11 cellular contexts compared by ENCODE assay signal in the genomic region with DNA sequence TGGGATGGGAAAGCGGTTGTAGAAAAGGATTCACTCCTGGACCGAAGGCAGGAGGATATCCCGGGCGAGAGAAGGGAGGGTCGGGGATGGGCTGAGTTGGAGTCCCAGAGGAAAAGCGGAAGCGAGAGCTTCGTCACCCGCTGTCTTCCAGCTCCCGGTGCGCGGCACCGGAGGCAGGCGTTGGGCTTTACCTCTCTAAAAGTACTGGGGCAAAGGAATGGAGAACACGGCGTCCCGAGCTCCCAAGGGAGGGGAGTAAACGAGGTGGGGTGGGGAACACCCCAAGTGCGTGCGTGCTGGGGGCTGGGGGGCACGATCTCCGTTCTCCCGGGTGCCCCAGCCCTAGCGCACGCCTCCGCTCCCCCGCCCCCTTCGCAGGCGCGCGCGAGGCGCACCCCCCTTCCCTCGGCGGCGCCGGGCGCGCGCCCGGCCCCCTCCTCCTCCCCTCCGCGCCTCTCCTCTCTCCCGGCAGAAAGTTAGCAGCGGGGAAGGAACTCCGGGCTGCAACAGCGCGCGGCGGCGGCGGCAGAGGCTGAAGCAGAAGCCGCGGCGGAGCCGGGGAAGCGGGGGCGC. TPM values are rescaled to one million over a fixed set of nuclear protein-coding genes. Genes with fewer than 3 reads are reported as not detected.
DNase-seq lines count a peak whose midpoint lies in the region; ATAC-seq and TF ChIP-seq lines count a peak whose summit lies in the region.
"Had no signal": no experiment of that assay in that cellular context is flagged by ENCODE, and none has a peak within 500 bp of the region (broad histone marks: within the 10 kb centered on the region; RNA-seq: fewer than 3 reads in every experiment).

HS3ST4 (plus strand) TSS at position 441 of the 573 bp plus-strand sequence.

- H3K27ac ChIP-seq in VCaP (peak within 1 kb of the TSS; percentile 71), thoracic aorta (no peak within 1 kb of the TSS), SJCRH30 (no peak within 1 kb of the TSS)

- no peak for ATAC-seq in activated naive CD8-positive, alpha-beta T cell treated with anti-CD3 and anti-CD28 coated beads, Interleukin-2, amount 10 ng/mL, durations not matched to agents 7 days and 5 days (ENCODE audit: low read depth)
- peak; percentile 24 for ATAC-seq in left lobe of liver
- ATAC-seq in thoracic aorta (ENCODE audit: insufficient number of reproducible peaks, low FRiP score, low read depth) = no peak
- no peak for ATAC-seq in HG03457 (IDR thresholded peaks at IDR 0.05; ENCODE audit: unreplicated experiment)
- no peak for ATAC-seq in HG03159 (IDR thresholded peaks at IDR 0.05; ENCODE audit: unreplicated experiment)

- H3K36me3 Mint-ChIP-seq in activated naive CD8-positive, alpha-beta T cell treated with anti-CD3 and anti-CD28 coated beads, Interleukin-2, amount 10 ng/mL, durations not matched to agents 7 days and 5 days = no peaks in the 10 kb centered on the region
- no peaks in the 10 kb centered on the region for H3K36me3 Mint-ChIP-seq in activated naive CD8-positive, alpha-beta T cell treated with anti-CD3 and anti-CD28 coated beads for 36 hours

- POLR2A ChIA-PET in activated naive CD8-positive, alpha-beta T cell treated with anti-CD3 and anti-CD28 coated beads, Interleukin-2, amount 10 ng/mL, durations not matched to agents 7 days and 5 days (lab: Charles Lee) = interaction anchor here (0.6 kb wide), 1 partner anchor 468 kb away, joined by 5 read pairs; no protein-coding TSS in a partner anchor

- no peaks in the 10 kb centered on the region for H3K9me3 Mint-ChIP-seq in activated naive CD8-positive, alpha-beta T cell treated with anti-CD3 and anti-CD28 coated beads, Interleukin-2, amount 10 ng/mL, durations not matched to agents 7 days and 5 days
- no peaks in the 10 kb centered on the region for H3K9me3 Mint-ChIP-seq in activated naive CD8-positive, alpha-beta T cell treated with anti-CD3 and anti-CD28 coated beads for 36 hours

- no peak for DNase-seq in activated naive CD8-positive, alpha-beta T cell treated with anti-CD3 and anti-CD28 coated beads, Interleukin-2, amount 10 ng/mL, durations not matched to agents 7 days and 5 days
- no peak for DNase-seq in activated naive CD8-positive, alpha-beta T cell treated with anti-CD3 and anti-CD28 coated beads for 36 hours
- no peak for DNase-seq in left lobe of liver (ENCODE audit: low spot score)
- no peak for DNase-seq in thoracic aorta (ENCODE audit: low spot score)
- DNase-seq in SJCRH30 = no peak
- DNase-seq: activated naive CD4-positive, alpha-beta T cell treated with Interleukin-2 at 50 U/mL for 16 hours; COR-L47; SIG-M5 had no signal

- no peak for TF ChIP-seq CTCF in VCaP (conservative IDR thresholded peaks at IDR 0.05)
- no peak for TF ChIP-seq CTCF in thoracic aorta (IDR thresholded peaks at IDR 0.05)

- no peaks in the 10 kb centered on the region for H3K36me3 ChIP-seq in thoracic aorta
- H3K36me3 ChIP-seq in SJCRH30 = no peaks in the 10 kb centered on the region

- H3K4me1 Mint-ChIP-seq in activated naive CD8-positive, alpha-beta T cell treated with anti-CD3 and anti-CD28 coated beads, Interleukin-2, amount 10 ng/mL, durations not matched to agents 7 days and 5 days = peaks cover 1% of the 10 kb centered on the region
- H3K4me1 Mint-ChIP-seq in activated naive CD8-positive, alpha-beta T cell treated with anti-CD3 and anti-CD28 coated beads for 36 hours = no peaks in the 10 kb centered on the region

- H3K27me3 Mint-ChIP-seq in activated naive CD8-positive, alpha-beta T cell treated with anti-CD3 and anti-CD28 coated beads, Interleukin-2, amount 10 ng/mL, durations not matched to agents 7 days and 5 days = peaks cover 61% of the 10 kb centered on the region
- H3K27me3 Mint-ChIP-seq in activated naive CD8-positive, alpha-beta T cell treated with anti-CD3 and anti-CD28 coated beads for 36 hours = peaks cover 69% of the 10 kb centered on the region

- no peaks in the 10 kb centered on the region for H3K9me3 ChIP-seq in thoracic aorta
- no peaks in the 10 kb centered on the region for H3K9me3 ChIP-seq in SJCRH30 (replicated peaks)

- H3K4me3 ChIP-seq in thoracic aorta = peak within 1 kb of the TSS; percentile 57
- H3K4me3 ChIP-seq in SJCRH30 = no peak within 1 kb of the TSS

- H3K4me3 Mint-ChIP-seq in activated naive CD8-positive, alpha-beta T cell treated with anti-CD3 and anti-CD28 coated beads, Interleukin-2, amount 10 ng/mL, durations not matched to agents 7 days and 5 days = peak within 1 kb of the TSS; percentile 23
- no peak within 1 kb of the TSS for H3K4me3 Mint-ChIP-seq in activated naive CD8-positive, alpha-beta T cell treated with anti-CD3 and anti-CD28 coated beads for 36 hours

- H3K27me3 ChIP-seq in thoracic aorta (replicated peaks; ENCODE audit: insufficient read depth) (no peaks in the 10 kb centered on the region), SJCRH30 (no peaks in the 10 kb centered on the region)

- peak within 1 kb of the TSS; percentile 35 for H3K27ac Mint-ChIP-seq in activated naive CD8-positive, alpha-beta T cell treated with anti-CD3 and anti-CD28 coated beads, Interleukin-2, amount 10 ng/mL, durations not matched to agents 7 days and 5 days
- no peak within 1 kb of the TSS for H3K27ac Mint-ChIP-seq in activated naive CD8-positive, alpha-beta T cell treated with anti-CD3 and anti-CD28 coated beads for 36 hours

- H3K4me1 ChIP-seq in thoracic aorta (ENCODE audit: control insufficient read depth in 1 of 2, low read depth in 2 of 2) (no peaks in the 10 kb centered on the region), SJCRH30 (no peaks in the 10 kb centered on the region)

RNA-seq across cellular contexts. Expression of gene HS3ST4, which starts in this region (rescaled TPM):
- total RNA-seq in activated naive CD8-positive, alpha-beta T cell treated with anti-CD3 and anti-CD28 coated beads, Interleukin-2, amount 10 ng/mL, durations not matched to agents 7 days and 5 days = not detected
- total RNA-seq in activated naive CD8-positive, alpha-beta T cell treated with anti-CD3 and anti-CD28 coated beads for 36 hours = not detected
- not detected for total RNA-seq in left lobe of liver
- not detected for total RNA-seq in thoracic aorta
- total RNA-seq in SJCRH30 (2014; rRNA removed; shearing (Covaris generic)) = not detected in 2 replicates

Comparison
In these comparisons a context has a peak if more than half of its experiments do, and no peak if none do; other contexts are left out.
1. Peak in ATAC-seq in left lobe of liver; RNA of the gene not detected or under 1 TPM.